In the genomic region with DNA sequence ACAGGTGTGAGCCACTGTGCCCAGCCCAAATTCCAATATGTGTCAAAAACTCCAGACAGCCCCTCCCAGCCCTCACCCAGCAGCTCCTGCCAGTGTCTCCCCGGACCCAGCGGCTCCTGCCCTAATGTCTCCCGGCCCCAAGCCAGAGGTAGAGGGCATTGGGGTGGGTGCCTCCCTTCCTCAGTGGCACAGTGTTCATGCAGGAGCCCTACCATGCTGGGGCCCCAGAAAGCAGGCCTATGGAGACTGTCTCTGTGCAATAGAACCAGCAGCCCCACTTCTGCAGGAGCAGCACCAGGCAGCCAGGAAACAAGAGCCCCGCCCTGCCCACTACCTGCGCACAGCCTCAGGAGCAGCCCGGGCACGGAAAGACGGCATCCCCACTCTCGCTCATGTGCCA, we compare ENCODE assay signal across 1 cellular context.
TF ChIP-seq lines count a peak whose summit lies in the region.

No MANE protein-coding gene starts in this region.

TF ChIP-seq in H1, 55 proteins besides CTCF, POLR2A, EP300 and RAD21 (continued from another document):
- TF ChIP-seq TCF12 (IDR thresholded peaks at IDR 0.05; ENCODE audit: low read depth, low read length) (no peak), SRF (IDR thresholded peaks at IDR 0.05; ENCODE audit: low read depth, low read length) (no peak), FOSL1 (IDR thresholded peaks at IDR 0.05; ENCODE audit: insufficient read depth, low read depth, low read length) (no peak)
